ENCODE assay signal across 28 cellular contexts in the genomic region with DNA sequence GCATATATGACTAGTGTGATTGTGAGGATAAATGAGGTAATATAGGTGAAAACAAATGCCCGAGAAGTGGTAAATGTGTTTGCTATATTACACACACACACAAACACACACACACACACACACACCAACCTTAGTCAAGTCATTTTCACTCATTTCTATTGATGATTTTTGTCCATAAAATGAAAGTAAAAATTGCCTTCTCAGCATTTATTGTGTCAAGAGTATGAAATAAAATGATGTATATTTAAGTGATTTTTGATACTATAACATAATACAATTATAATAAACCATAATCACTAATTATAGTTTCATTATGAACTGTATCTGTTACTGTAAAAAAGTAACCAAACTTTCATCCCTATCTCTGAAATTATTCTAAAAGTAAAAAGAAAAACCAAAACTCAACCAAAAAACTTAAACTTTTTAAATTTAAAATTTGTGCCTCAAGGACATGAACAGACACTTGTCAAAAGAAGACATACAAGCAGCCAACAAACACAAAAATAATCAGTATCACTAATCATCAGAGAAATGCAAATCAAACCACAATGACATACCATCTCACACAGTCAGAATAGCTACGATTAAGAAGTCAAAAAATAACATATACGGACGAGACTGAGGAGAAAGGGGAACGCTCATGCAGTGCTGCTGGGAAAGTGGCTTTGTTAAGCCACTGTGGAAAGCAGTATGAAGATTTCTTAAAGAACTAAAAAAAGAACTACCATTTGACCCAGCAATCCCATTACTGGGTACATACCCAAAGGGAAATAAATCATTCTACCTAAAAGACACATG.
"Had no signal": no experiment of that assay in that cellular context is flagged by ENCODE, and none has a peak within 500 bp of the region (broad histone marks: within the 10 kb centered on the region; RNA-seq: fewer than 3 reads in every experiment).

No MANE protein-coding gene starts in this region.

- H3K27ac Mint-ChIP-seq: activated B cell treated with CpG ODN at 0.5 μM for 24 hours; activated naive CD4-positive, alpha-beta T cell treated with anti-CD3 and anti-CD28 coated beads for 36 hours; activated naive CD8-positive, alpha-beta T cell treated with anti-CD3 and anti-CD28 coated beads, Interleukin-2, amount 10 ng/mL, durations not matched to agents 7 days and 5 days; effector memory CD8-positive, alpha-beta T cell; nephron; stimulated activated effector memory CD8-positive, alpha-beta T cell treated with anti-CD3 and anti-CD28 coated beads, Interleukin-12 subunit alpha, Interleukin-12 subunit beta, amount 100 ng/mL, for 72 hours; stimulated activated naive CD8-positive, alpha-beta T cell treated with anti-CD3 and anti-CD28 coated beads, Interleukin-15, amount 100 ng/mL, for 72 hours; T-helper 1 cell treated with Interleukin-12 subunit alpha and Interleukin-12 subunit beta and Interleukin-4 antibody, amounts not matched to agents 30 μg/mL and 1 μg/mL, for 36 hours had no signal

- H3K4me3 ChIP-seq: dorsolateral prefrontal cortex, esophagus muscularis mucosa, gastroesophageal sphincter, ovary, psoas muscle, skin epidermis, tibial nerve had no signal

- H3K27me3 ChIP-seq: dorsolateral prefrontal cortex, esophagus muscularis mucosa, gastroesophageal sphincter, neutrophil, ovary, tibial nerve had no signal

- H3K27ac ChIP-seq: dorsolateral prefrontal cortex, esophagus muscularis mucosa, gastroesophageal sphincter, neutrophil, ovary, psoas muscle, skin epidermis, tibial nerve had no signal

- H3K36me3 Mint-ChIP-seq: activated naive CD8-positive, alpha-beta T cell treated with anti-CD3 and anti-CD28 coated beads, Interleukin-2, amount 10 ng/mL, durations not matched to agents 7 days and 5 days; stimulated activated effector memory CD8-positive, alpha-beta T cell treated with anti-CD3 and anti-CD28 coated beads, Interleukin-12 subunit alpha, Interleukin-12 subunit beta, amount 100 ng/mL, for 72 hours had no signal

- H3K36me3 ChIP-seq: esophagus muscularis mucosa, gastroesophageal sphincter, neutrophil, ovary, tibial nerve had no signal

- ATAC-seq: effector memory CD8-positive, alpha-beta T cell; gastroesophageal sphincter; left ventricle myocardium superior; psoas muscle; right cardiac atrium; stimulated activated effector memory CD8-positive, alpha-beta T cell treated with anti-CD3 and anti-CD28 coated beads, Interleukin-12 subunit alpha, Interleukin-12 subunit beta, amount 100 ng/mL, for 72 hours; stimulated activated naive CD8-positive, alpha-beta T cell treated with anti-CD3 and anti-CD28 coated beads, Interleukin-15, amount 100 ng/mL, for 72 hours had no signal

- H3K4me3 Mint-ChIP-seq: activated B cell treated with CpG ODN at 0.5 μM for 24 hours; activated naive CD4-positive, alpha-beta T cell treated with anti-CD3 and anti-CD28 coated beads for 36 hours; activated naive CD8-positive, alpha-beta T cell treated with anti-CD3 and anti-CD28 coated beads, Interleukin-2, amount 10 ng/mL, durations not matched to agents 7 days and 5 days; effector memory CD8-positive, alpha-beta T cell; nephron; stimulated activated effector memory CD8-positive, alpha-beta T cell treated with anti-CD3 and anti-CD28 coated beads, Interleukin-12 subunit alpha, Interleukin-12 subunit beta, amount 100 ng/mL, for 72 hours; stimulated activated naive CD8-positive, alpha-beta T cell treated with anti-CD3 and anti-CD28 coated beads, Interleukin-15, amount 100 ng/mL, for 72 hours; T-helper 1 cell treated with Interleukin-12 subunit alpha and Interleukin-12 subunit beta and Interleukin-4 antibody, amounts not matched to agents 30 μg/mL and 1 μg/mL, for 36 hours had no signal

- H3K4me1 ChIP-seq: esophagus muscularis mucosa, gastroesophageal sphincter, psoas muscle, tibial nerve had no signal

- H3K9me3 ChIP-seq: esophagus muscularis mucosa, gastroesophageal sphincter, neutrophil, ovary, psoas muscle, tibial nerve had no signal

- H3K27me3 Mint-ChIP-seq: activated B cell treated with CpG ODN at 0.5 μM for 24 hours; activated naive CD8-positive, alpha-beta T cell treated with anti-CD3 and anti-CD28 coated beads, Interleukin-2, amount 10 ng/mL, durations not matched to agents 7 days and 5 days; effector memory CD8-positive, alpha-beta T cell; stimulated activated naive CD8-positive, alpha-beta T cell treated with anti-CD3 and anti-CD28 coated beads, Interleukin-15, amount 100 ng/mL, for 72 hours had no signal

- DNase-seq: activated B cell treated with CpG ODN at 0.5 μM for 24 hours; activated CD4-positive, alpha-beta T cell treated with anti-CD3 and anti-CD28 coated beads for 4 hours; activated CD4-positive, alpha-beta T cell treated with anti-CD3 and anti-CD28 coated beads, Interleukin-2, amount 50 U/mL, for 48 hours; activated naive CD4-positive, alpha-beta T cell treated with anti-CD3 and anti-CD28 coated beads for 36 hours; activated naive CD8-positive, alpha-beta T cell treated with anti-CD3 and anti-CD28 coated beads, Interleukin-2, amount 10 ng/mL, durations not matched to agents 7 days and 5 days; activated T-cell treated with anti-CD3 and anti-CD28 coated beads, Interleukin-2, amount 50 U/mL, for 48 hours; amygdala; central memory CD4-positive, alpha-beta T cell; dorsolateral prefrontal cortex; effector memory CD8-positive, alpha-beta T cell; head of caudate nucleus; hypothalamus; left ventricle myocardium superior; midbrain; ovary; psoas muscle; right cardiac atrium; stimulated activated CD4-positive, alpha-beta T cell treated with anti-CD3 and anti-CD28 coated beads, Interleukin-2, amount 100 ng/mL, for 24 hours; stimulated activated naive CD8-positive, alpha-beta T cell treated with anti-CD3 and anti-CD28 coated beads, Interleukin-15, amount 100 ng/mL, for 72 hours; T1000 had no signal

- H3K4me1 Mint-ChIP-seq: activated B cell treated with CpG ODN at 0.5 μM for 24 hours; activated naive CD8-positive, alpha-beta T cell treated with anti-CD3 and anti-CD28 coated beads, Interleukin-2, amount 10 ng/mL, durations not matched to agents 7 days and 5 days; nephron; stimulated activated effector memory CD8-positive, alpha-beta T cell treated with anti-CD3 and anti-CD28 coated beads, Interleukin-12 subunit alpha, Interleukin-12 subunit beta, amount 100 ng/mL, for 72 hours; stimulated activated naive CD8-positive, alpha-beta T cell treated with anti-CD3 and anti-CD28 coated beads, Interleukin-15, amount 100 ng/mL, for 72 hours had no signal

- H3K9me3 Mint-ChIP-seq: activated naive CD4-positive, alpha-beta T cell treated with anti-CD3 and anti-CD28 coated beads for 36 hours; activated naive CD8-positive, alpha-beta T cell treated with anti-CD3 and anti-CD28 coated beads, Interleukin-2, amount 10 ng/mL, durations not matched to agents 7 days and 5 days; nephron; stimulated activated naive CD8-positive, alpha-beta T cell treated with anti-CD3 and anti-CD28 coated beads, Interleukin-15, amount 100 ng/mL, for 72 hours; T-helper 1 cell treated with Interleukin-12 subunit alpha and Interleukin-12 subunit beta and Interleukin-4 antibody, amounts not matched to agents 30 μg/mL and 1 μg/mL, for 36 hours had no signal
